27 cellular contexts compared by ENCODE assay signal in genomic region chr7:99734987-99735386, GRCh38. TPM values are rescaled to one million over a fixed set of nuclear protein-coding genes. Genes with fewer than 3 reads are reported as not detected.
A peak's percentile ranks its signal among the peaks of the same experiment; 100 is the strongest.
DNase-seq lines count a peak whose midpoint lies in the region; ATAC-seq and TF ChIP-seq lines count a peak whose summit lies in the region.
"Had no signal": no experiment of that assay in that cellular context is flagged by ENCODE, and none has a peak within 500 bp of the region (broad histone marks: within the 10 kb centered on the region; RNA-seq: fewer than 3 reads in every experiment).

Gene CYP3A7 (minus strand): TSS chr7:99735196. CDS start chr7:99735093, 103 bp downstream.

- CTCF ChIA-PET in RWPE1 (lab: Yijun Ruan, JAX), result interaction anchor here (0.7 kb wide), 1 partner anchor 255 kb away, joined by 3 read pairs; no protein-coding TSS in a partner anchor

- intact Hi-C loops in vagina (cut with DNase I), result no loop called here

- no peak within 1 kb of the TSS for H3K27ac Mint-ChIP-seq in chondrocyte (ENCODE audit: unreplicated experiment)
- H3K27ac Mint-ChIP-seq: CD4-positive, alpha-beta memory T cell; IgD-negative memory B cell had no signal

- peaks cover 6% of the 10 kb centered on the region for H3K27me3 Mint-ChIP-seq in chondrocyte (ENCODE audit: low read depth)
- H3K27me3 Mint-ChIP-seq: CD4-positive, alpha-beta memory T cell had no signal

- no peak within 1 kb of the TSS for H3K4me3 Mint-ChIP-seq in chondrocyte (ENCODE audit: unreplicated experiment)
- H3K4me3 Mint-ChIP-seq: CD4-positive, alpha-beta memory T cell; IgD-negative memory B cell had no signal

- no peaks in the 10 kb centered on the region for H3K4me1 Mint-ChIP-seq in chondrocyte (ENCODE audit: low read depth)
- H3K4me1 Mint-ChIP-seq: CD4-positive, alpha-beta memory T cell had no signal

- H3K27ac ChIP-seq in RWPE1, result 0 out of 2 replicates have a peak within 1 kb of the TSS, but pooled peaks have one; percentile 5
- H3K27ac ChIP-seq in vagina, result no peak within 1 kb of the TSS

- peaks cover 2% of the 10 kb centered on the region for H3K36me3 Mint-ChIP-seq in chondrocyte (ENCODE audit: low read depth)
- H3K36me3 Mint-ChIP-seq: IgD-negative memory B cell had no signal

- H3K9me3 Mint-ChIP-seq in chondrocyte (ENCODE audit: low read depth), result no peaks in the 10 kb centered on the region
- H3K9me3 Mint-ChIP-seq: CD4-positive, alpha-beta memory T cell had no signal

- no peaks in the 10 kb centered on the region for H3K36me3 ChIP-seq in vagina
- H3K36me3 ChIP-seq: HAP-1 had no signal

- no peak for ATAC-seq in GM18909 (IDR thresholded peaks at IDR 0.05; ENCODE audit: poor library complexity, unreplicated experiment)

- no peaks in the 10 kb centered on the region for H3K9me3 ChIP-seq in vagina
- H3K9me3 ChIP-seq: HAP-1 had no signal

- DNase-seq in RWPE1 (ENCODE audit: low spot score), result no peak
- DNase-seq in fibroblast of the aortic adventitia (ENCODE audit: low read depth), result peak; percentile 6
- DNase-seq in mucosa of gallbladder (ENCODE audit: low spot score), result peak; percentile 61
- DNase-seq in vagina (ENCODE audit: extremely low spot score in 2 of 2), result peak; percentile 31 to 44
- no peak for DNase-seq in KBM-7
- DNase-seq in chondrocyte (ENCODE audit: low spot score), result no peak
- DNase-seq: C1 segment of cervical spinal cord; CD4-positive, alpha-beta memory T cell; COR-L47; DMS53; GOT3; NCI-H1048; NCI-H1417; NCI-H1694; NCI-H2029 treated with DMSO at 0.1 percent for 48 hours; NCI-H2227 treated with DMSO at 0.1 percent for 48 hours; NCI-H510A; NCI-H69; RPMI8226; SHP77 had no signal

- TF ChIP-seq CTCF in RWPE1 (conservative IDR thresholded peaks at IDR 0.05; ENCODE audit: low read depth) (no peak), fibroblast of the aortic adventitia (IDR thresholded peaks at IDR 0.05; ENCODE audit: insufficient read depth, low read length) (no peak), vagina (IDR thresholded peaks at IDR 0.05) (no peak), chondrocyte (IDR thresholded peaks at IDR 0.05) (no peak)

- H3K4me1 ChIP-seq in vagina, result peaks cover 5% of the 10 kb centered on the region
- H3K4me1 ChIP-seq: HAP-1 had no signal

- no peaks in the 10 kb centered on the region for H3K27me3 ChIP-seq in vagina

- no peak for TF ChIP-seq POLR2A in vagina (IDR thresholded peaks at IDR 0.05)

- no peak within 1 kb of the TSS for H3K4me3 ChIP-seq in fibroblast of the aortic adventitia (ENCODE audit: low read depth, low read length)
- H3K4me3 ChIP-seq in vagina, result no peak within 1 kb of the TSS
- H3K4me3 ChIP-seq: HAP-1 had no signal

- in situ Hi-C loops in KBM-7 (cut with MboI; ENCODE audit: low pct_unique_long_range_greater_than_20kb, low sequenced_read_pairs), result no loop called here

- POLR2A ChIA-PET in RWPE1 (lab: Yijun Ruan, JAX; ENCODE audit: low non-redundant PET), result no interaction called here

RNA-seq across cellular contexts. Expression of gene CYP3A7, which starts in this region (rescaled TPM):
- total RNA-seq in fibroblast of the aortic adventitia (ENCODE audit: low replicate concordance) (0.74 TPM in 1 of 2 replicates, not detected in the other), mucosa of gallbladder (92.6 TPM), vagina (not detected), chondrocyte (not detected in 3 replicates)
- total RNA-seq: A673; CD4-positive, alpha-beta memory T cell; Daoy; G401; SK-MEL-5 had no signal

Comparison
In these comparisons a context has a peak if more than half of its experiments do, and no peak if none do; other contexts are left out.
1. RNA of gene CYP3A7 (total RNA-seq): 92.6 TPM in mucosa of gallbladder (single experiment); 0.74 TPM in fibroblast of the aortic adventitia, not detected in vagina (single experiment) and not detected in chondrocyte; every median in the first group is over 10 times any median in the second.
2. Peak in DNase-seq in fibroblast of the aortic adventitia; RNA of the gene not detected or under 1 TPM.
3. Peak in DNase-seq in vagina; RNA of the gene not detected or under 1 TPM.